In the genomic region with DNA sequence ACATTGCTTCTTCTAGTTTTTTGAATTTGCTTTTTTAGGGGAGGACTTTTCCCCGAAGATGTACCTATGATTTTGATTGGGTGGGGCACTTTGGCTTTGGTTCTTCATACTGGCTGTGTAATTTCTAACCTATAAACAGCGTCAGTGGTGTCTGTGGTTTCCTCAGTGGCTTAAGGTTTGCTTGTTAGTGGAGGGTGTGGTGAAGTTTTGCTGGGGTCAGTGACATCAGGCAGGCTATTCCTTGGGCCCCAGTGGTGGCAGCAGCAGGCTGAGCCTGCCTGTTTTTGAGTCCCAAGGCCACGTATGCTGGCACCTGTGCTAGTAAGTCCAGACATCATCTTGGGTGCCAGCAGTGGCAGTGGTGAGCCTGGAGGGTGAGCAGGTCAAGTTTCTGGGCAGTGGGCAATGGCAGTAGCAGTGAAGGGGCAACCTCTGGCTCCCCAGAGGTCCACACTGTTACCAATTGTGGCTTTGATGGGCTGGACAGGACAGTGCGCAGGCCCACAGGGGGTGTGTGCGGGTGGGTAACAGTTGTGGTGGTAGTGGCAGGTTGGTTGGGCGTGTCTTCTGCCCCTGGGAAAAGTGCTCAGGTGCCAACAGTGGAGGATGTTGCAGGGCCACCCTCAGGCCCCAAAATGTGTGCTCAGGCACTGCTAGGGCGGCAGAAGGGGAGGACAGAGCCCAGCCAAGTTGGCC, we compare ENCODE assay signal across 16 cellular contexts. TPM values are rescaled to one million over a fixed set of nuclear protein-coding genes. Genes with fewer than 3 reads are reported as not detected.
DNase-seq lines count a peak whose midpoint lies in the region; ATAC-seq and TF ChIP-seq lines count a peak whose summit lies in the region.
"Had no signal": no experiment of that assay in that cellular context is flagged by ENCODE, and none has a peak within 500 bp of the region (broad histone marks: within the 10 kb centered on the region; RNA-seq: fewer than 3 reads in every experiment).

No MANE protein-coding gene starts in this region.

- peak; percentile 84 to 91 for ATAC-seq in activated T-cell treated with anti-CD3 and anti-CD28 coated beads, Interleukin-2, amount 50 U/mL, for 72 hours (replicated peaks in 1 of 2)
- peak; percentile 71 for ATAC-seq in HG03060 (IDR thresholded peaks at IDR 0.05; ENCODE audit: low read depth, unreplicated experiment)
- ATAC-seq in activated CD8-positive, alpha-beta T cell treated with anti-CD3 and anti-CD28 coated beads, Interleukin-2, amount 10 ng/mL, durations not matched to agents 7 days and 5 days = peak; percentile 73
- peak; percentile 87 for ATAC-seq in stimulated activated effector memory CD8-positive, alpha-beta T cell treated with anti-CD3 and anti-CD28 coated beads, Interleukin-12 subunit alpha, Interleukin-12 subunit beta, amount 100 ng/mL, for 72 hours

- intact Hi-C loops in testis (cut with DNase I; ENCODE audit: low total_unique reads) = no loop called here

- H3K36me3 Mint-ChIP-seq in activated T-cell treated with anti-CD3 and anti-CD28 coated beads, Interleukin-2, amount 50 U/mL, for 72 hours (ENCODE audit: insufficient read depth in 2 of 2) = peaks cover 4 to 24% of the 10 kb centered on the region in 2 donors
- peaks cover 66% of the 10 kb centered on the region for H3K36me3 Mint-ChIP-seq in activated CD8-positive, alpha-beta T cell treated with anti-CD3 and anti-CD28 coated beads, Interleukin-2, amount 10 ng/mL, durations not matched to agents 7 days and 5 days (ENCODE audit: low read depth)
- H3K36me3 Mint-ChIP-seq in stimulated activated effector memory CD8-positive, alpha-beta T cell treated with anti-CD3 and anti-CD28 coated beads, Interleukin-12 subunit alpha, Interleukin-12 subunit beta, amount 100 ng/mL, for 72 hours = peaks cover 49% of the 10 kb centered on the region
- H3K36me3 Mint-ChIP-seq in progenitor cell of endocrine pancreas (ENCODE audit: insufficient read depth) = peaks cover 54% of the 10 kb centered on the region

- 93 to 98% methylated on average over 3 to 6 of the region's 7 CpGs for WGBS in testis, 2 donors

- no peaks in the 10 kb centered on the region for H3K27me3 Mint-ChIP-seq in activated T-cell treated with anti-CD3 and anti-CD28 coated beads, Interleukin-2, amount 50 U/mL, for 72 hours (ENCODE audit: low read depth)
- no peaks in the 10 kb centered on the region for H3K27me3 Mint-ChIP-seq in activated CD8-positive, alpha-beta T cell treated with anti-CD3 and anti-CD28 coated beads, Interleukin-2, amount 10 ng/mL, durations not matched to agents 7 days and 5 days (ENCODE audit: low read depth)
- H3K27me3 Mint-ChIP-seq in progenitor cell of endocrine pancreas = no peaks in the 10 kb centered on the region

- H3K27ac ChIP-seq in testis = no peak overlapping the region
- H3K27ac ChIP-seq: heart right ventricle, left ventricle myocardium inferior, neutrophil, VCaP had no signal

- peak overlapping the region; percentile 27 to 55 for H3K4me3 Mint-ChIP-seq in activated T-cell treated with anti-CD3 and anti-CD28 coated beads, Interleukin-2, amount 50 U/mL, for 72 hours
- peak overlapping the region; percentile 43 for H3K4me3 Mint-ChIP-seq in activated CD8-positive, alpha-beta T cell treated with anti-CD3 and anti-CD28 coated beads, Interleukin-2, amount 10 ng/mL, durations not matched to agents 7 days and 5 days
- peak overlapping the region; percentile 19 for H3K4me3 Mint-ChIP-seq in stimulated activated effector memory CD8-positive, alpha-beta T cell treated with anti-CD3 and anti-CD28 coated beads, Interleukin-12 subunit alpha, Interleukin-12 subunit beta, amount 100 ng/mL, for 72 hours
- no peak overlapping the region for H3K4me3 Mint-ChIP-seq in progenitor cell of endocrine pancreas (ENCODE audit: low read depth)

- no peaks in the 10 kb centered on the region for H3K36me3 ChIP-seq in testis (ENCODE audit: low read depth, missing control alignments)

- peaks cover 0 to 3% of the 10 kb centered on the region in 2 donors for H3K9me3 Mint-ChIP-seq in activated T-cell treated with anti-CD3 and anti-CD28 coated beads, Interleukin-2, amount 50 U/mL, for 72 hours
- peaks cover 3% of the 10 kb centered on the region for H3K9me3 Mint-ChIP-seq in activated CD8-positive, alpha-beta T cell treated with anti-CD3 and anti-CD28 coated beads, Interleukin-2, amount 10 ng/mL, durations not matched to agents 7 days and 5 days (ENCODE audit: insufficient read depth)
- H3K9me3 Mint-ChIP-seq in stimulated activated effector memory CD8-positive, alpha-beta T cell treated with anti-CD3 and anti-CD28 coated beads, Interleukin-12 subunit alpha, Interleukin-12 subunit beta, amount 100 ng/mL, for 72 hours = no peaks in the 10 kb centered on the region
- H3K9me3 Mint-ChIP-seq in progenitor cell of endocrine pancreas (ENCODE audit: low read depth) = peaks cover 14% of the 10 kb centered on the region

- TF ChIP-seq CTCF in progenitor cell of endocrine pancreas (IDR thresholded peaks at IDR 0.05; ENCODE audit: unreplicated experiment) (no peak), testis (IDR thresholded peaks at IDR 0.05) (no peak)

- peaks cover 21% of the 10 kb centered on the region for H3K4me1 Mint-ChIP-seq in activated T-cell treated with anti-CD3 and anti-CD28 coated beads, Interleukin-2, amount 50 U/mL, for 72 hours (ENCODE audit: low read depth)
- peaks cover 31% of the 10 kb centered on the region for H3K4me1 Mint-ChIP-seq in activated CD8-positive, alpha-beta T cell treated with anti-CD3 and anti-CD28 coated beads, Interleukin-2, amount 10 ng/mL, durations not matched to agents 7 days and 5 days (ENCODE audit: low read depth)
- peaks cover 35% of the 10 kb centered on the region for H3K4me1 Mint-ChIP-seq in stimulated activated effector memory CD8-positive, alpha-beta T cell treated with anti-CD3 and anti-CD28 coated beads, Interleukin-12 subunit alpha, Interleukin-12 subunit beta, amount 100 ng/mL, for 72 hours
- H3K4me1 Mint-ChIP-seq in progenitor cell of endocrine pancreas (ENCODE audit: low read depth) = no peaks in the 10 kb centered on the region

- H3K27ac Mint-ChIP-seq in activated T-cell treated with anti-CD3 and anti-CD28 coated beads, Interleukin-2, amount 50 U/mL, for 72 hours = peak overlapping the region; percentile 64
- H3K27ac Mint-ChIP-seq in activated CD8-positive, alpha-beta T cell treated with anti-CD3 and anti-CD28 coated beads, Interleukin-2, amount 10 ng/mL, durations not matched to agents 7 days and 5 days = peak overlapping the region; percentile 84
- H3K27ac Mint-ChIP-seq in stimulated activated effector memory CD8-positive, alpha-beta T cell treated with anti-CD3 and anti-CD28 coated beads, Interleukin-12 subunit alpha, Interleukin-12 subunit beta, amount 100 ng/mL, for 72 hours = peak overlapping the region; percentile 94
- H3K27ac Mint-ChIP-seq in progenitor cell of endocrine pancreas = no peak overlapping the region

- CTCF ChIA-PET in activated CD8-positive, alpha-beta T cell treated with anti-CD3 and anti-CD28 coated beads, Interleukin-2, amount 10 ng/mL, durations not matched to agents 7 days and 5 days (lab: Charles Lee) = interaction anchor here (1.6 kb wide), 1 partner anchor 13 kb away, joined by 4 read pairs; no protein-coding TSS in a partner anchor

- POLR2A ChIA-PET in activated CD8-positive, alpha-beta T cell treated with anti-CD3 and anti-CD28 coated beads, Interleukin-2, amount 10 ng/mL, durations not matched to agents 7 days and 5 days (lab: Charles Lee) = no interaction called here

- H3K27me3 ChIP-seq in testis = no peaks in the 10 kb centered on the region
- H3K27me3 ChIP-seq: heart right ventricle, neutrophil had no signal

- no peaks in the 10 kb centered on the region for H3K9me3 ChIP-seq in testis
- H3K9me3 ChIP-seq: heart right ventricle, left ventricle myocardium inferior, neutrophil had no signal

- H3K4me3 ChIP-seq in testis = no peak overlapping the region
- H3K4me3 ChIP-seq: heart right ventricle, left ventricle myocardium inferior had no signal

- no peaks in the 10 kb centered on the region for H3K4me1 ChIP-seq in testis
- H3K4me1 ChIP-seq: heart right ventricle, left ventricle myocardium inferior had no signal

- TF ChIP-seq POLR2A in testis (IDR thresholded peaks at IDR 0.05) = no peak

- peak; percentile 31 to 48 for DNase-seq in activated T-cell treated with anti-CD3 and anti-CD28 coated beads, Interleukin-2, amount 50 U/mL, for 72 hours
- no peak for DNase-seq in activated T-cell treated with anti-CD3 and anti-CD28 coated beads for 4 hours
- DNase-seq in activated CD8-positive, alpha-beta T cell treated with anti-CD3 and anti-CD28 coated beads, Interleukin-2, amount 10 ng/mL, durations not matched to agents 7 days and 5 days = peak; percentile 67
- no peak for DNase-seq in stimulated activated effector memory CD8-positive, alpha-beta T cell treated with anti-CD3 and anti-CD28 coated beads, Interleukin-12 subunit alpha, Interleukin-12 subunit beta, amount 100 ng/mL, for 72 hours (ENCODE audit: low spot score in 2 of 2)
- DNase-seq in progenitor cell of endocrine pancreas (ENCODE audit: low spot score, unreplicated experiment) = no peak
- DNase-seq in testis = no peak
- DNase-seq in GM19238 (ENCODE audit: insufficient read length, low spot score) = no peak
- DNase-seq: heart right ventricle; left ventricle myocardium inferior; NCI-H1694 treated with DMSO at 0.1 percent for 48 hours; NCI-H774; stimulated activated CD4-positive, alpha-beta T cell treated with anti-CD3 and anti-CD28 coated beads, Interleukin-12 subunit alpha, Interleukin-12 subunit beta, amount 100 ng/mL, for 4 hours had no signal

RNA-seq across cellular contexts. Expression of a gene that starts 54.9 kb away (rescaled TPM):
- total RNA-seq in activated T-cell treated with anti-CD3 and anti-CD28 coated beads, Interleukin-2, amount 50 U/mL, for 72 hours = under 1 TPM; 0.07 to 0.10 TPM
- under 1 TPM; 0.63 to 0.94 TPM for total RNA-seq in activated CD8-positive, alpha-beta T cell treated with anti-CD3 and anti-CD28 coated beads, Interleukin-2, amount 10 ng/mL, durations not matched to agents 7 days and 5 days
- total RNA-seq in progenitor cell of endocrine pancreas (0.44 and 0.79 TPM in 2 replicates), testis (1 to 10 TPM; 1.1 to 2.5 TPM)
- polyA plus RNA-seq in testis (ENCODE audit: insufficient read depth, low read depth, low replicate concordance) = 0.80 TPM
- total RNA-seq: endothelial cell of umbilical vein had no signal
- polyA plus RNA-seq: endothelial cell of umbilical vein had no signal

Comparison
In these comparisons a context has a peak if more than half of its experiments do, and no peak if none do; other contexts are left out.
1. DNase-seq: peak in activated T-cell treated with anti-CD3 and anti-CD28 coated beads, Interleukin-2, amount 50 U/mL, for 72 hours (2 of 2) and activated CD8-positive, alpha-beta T cell treated with anti-CD3 and anti-CD28 coated beads, Interleukin-2, amount 10 ng/mL, durations not matched to agents 7 days and 5 days (single experiment); none in activated T-cell treated with anti-CD3 and anti-CD28 coated beads for 4 hours (single experiment), stimulated activated effector memory CD8-positive, alpha-beta T cell treated with anti-CD3 and anti-CD28 coated beads, Interleukin-12 subunit alpha, Interleukin-12 subunit beta, amount 100 ng/mL, for 72 hours (0 of 2), progenitor cell of endocrine pancreas (single experiment), testis (single experiment) and GM19238 (single experiment).
2. Peak in every context shown above with its lines, with median percentiles within 50 percentile points of each other: ATAC-seq.